Comparison of ENCODE assay signal across 1 cellular context in the genomic region with DNA sequence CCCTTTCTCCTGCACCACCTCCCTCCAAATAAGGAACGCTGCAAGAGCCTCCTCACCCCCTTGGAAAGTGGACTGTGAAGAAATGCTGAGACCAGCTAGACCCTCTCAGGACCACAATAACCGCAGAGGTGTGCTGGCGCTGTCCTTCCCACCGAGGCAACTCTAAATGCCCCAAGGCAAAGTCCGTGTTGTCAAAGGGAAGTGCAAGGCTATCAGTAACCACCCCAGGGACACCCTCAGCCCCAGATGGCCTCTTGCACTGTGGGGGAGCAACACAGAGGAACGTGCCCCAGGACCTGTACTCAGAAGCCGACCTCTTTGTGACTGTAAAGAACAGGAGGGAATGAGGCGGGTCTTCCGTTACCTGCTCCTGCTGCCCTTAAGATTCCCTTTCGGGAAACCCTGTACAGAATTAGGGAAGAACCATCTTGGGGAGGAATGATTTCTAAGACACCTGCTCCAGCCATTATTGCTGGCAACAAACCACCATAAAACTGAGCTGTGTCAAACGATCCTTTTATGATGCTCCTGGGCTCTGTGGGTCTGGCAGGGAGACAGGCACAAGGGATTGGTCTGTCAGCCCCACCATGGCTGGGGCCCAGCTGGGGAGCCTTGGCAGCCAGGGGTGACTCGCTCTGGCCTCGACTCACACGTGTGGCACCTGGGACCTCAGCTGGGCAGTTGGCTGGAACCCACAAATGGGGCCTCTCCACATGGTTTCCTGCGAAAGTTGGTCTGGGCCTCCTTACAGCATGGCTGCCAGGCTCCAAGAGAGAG.
A peak's percentile ranks its signal among the peaks of the same experiment; 100 is the strongest.
TF ChIP-seq lines count a peak whose summit lies in the region.

No MANE protein-coding gene starts in this region.

TF ChIP-seq in HepG2, 621 proteins besides CTCF, POLR2A, EP300 and RAD21 (continued from another document and continues in another):
- TF ChIP-seq ZNF614 (CRISPR knock-in tag; IDR thresholded peaks at IDR 0.05; ENCODE audit: borderline replicate concordance), result 0 out of 2 replicates have a peak, but pooled peaks have one; percentile 52
- TF ChIP-seq ZNF205 (CRISPR knock-in tag; IDR thresholded peaks at IDR 0.05), result peak; percentile 45; the same call in 1 of the 2 replicates
- TF ChIP-seq, protein P1, sequence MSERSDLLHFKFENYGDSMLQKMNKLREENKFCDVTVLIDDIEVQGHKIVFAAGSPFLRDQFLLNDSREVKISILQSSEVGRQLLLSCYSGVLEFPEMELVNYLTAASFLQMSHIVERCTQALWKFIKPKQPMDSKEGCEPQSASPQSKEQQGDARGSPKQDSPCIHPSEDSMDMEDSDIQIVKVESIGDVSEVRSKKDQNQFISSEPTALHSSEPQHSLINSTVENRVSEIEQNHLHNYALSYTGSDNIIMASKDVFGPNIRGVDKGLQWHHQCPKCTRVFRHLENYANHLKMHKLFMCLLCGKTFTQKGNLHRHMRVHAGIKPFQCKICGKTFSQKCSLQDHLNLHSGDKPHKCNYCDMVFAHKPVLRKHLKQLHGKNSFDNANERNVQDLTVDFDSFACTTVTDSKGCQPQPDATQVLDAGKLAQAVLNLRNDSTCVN (CRISPR knock-in tag; IDR thresholded peaks at IDR 0.05; ENCODE audit: borderline replicate concordance), result peak; percentile 41; the same call in 1 of the 2 replicates
- TF ChIP-seq, protein P2, sequence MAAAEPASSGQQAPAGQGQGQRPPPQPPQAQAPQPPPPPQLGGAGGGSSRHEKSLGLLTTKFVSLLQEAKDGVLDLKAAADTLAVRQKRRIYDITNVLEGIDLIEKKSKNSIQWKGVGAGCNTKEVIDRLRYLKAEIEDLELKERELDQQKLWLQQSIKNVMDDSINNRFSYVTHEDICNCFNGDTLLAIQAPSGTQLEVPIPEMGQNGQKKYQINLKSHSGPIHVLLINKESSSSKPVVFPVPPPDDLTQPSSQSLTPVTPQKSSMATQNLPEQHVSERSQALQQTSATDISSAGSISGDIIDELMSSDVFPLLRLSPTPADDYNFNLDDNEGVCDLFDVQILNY (CRISPR knock-in tag; conservative IDR thresholded peaks at IDR 0.05), result no peak
- peak; percentile 74; the same call in 1 of the 2 replicates for TF ChIP-seq ESRRA (CRISPR knock-in tag; IDR thresholded peaks at IDR 0.05; ENCODE audit: low read depth)
- no peak for TF ChIP-seq KMT2B (CRISPR knock-in tag; IDR thresholded peaks at IDR 0.05)
- no peak for TF ChIP-seq ZNF768 (CRISPR knock-in tag; IDR thresholded peaks at IDR 0.05)
- TF ChIP-seq, protein P3, sequence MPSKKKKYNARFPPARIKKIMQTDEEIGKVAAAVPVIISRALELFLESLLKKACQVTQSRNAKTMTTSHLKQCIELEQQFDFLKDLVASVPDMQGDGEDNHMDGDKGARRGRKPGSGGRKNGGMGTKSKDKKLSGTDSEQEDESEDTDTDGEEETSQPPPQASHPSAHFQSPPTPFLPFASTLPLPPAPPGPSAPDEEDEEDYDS (CRISPR knock-in tag; IDR thresholded peaks at IDR 0.05), result peak; percentile 58; the same call in 1 of the 2 replicates
- TF ChIP-seq SRF (IDR thresholded peaks at IDR 0.05; ENCODE audit: low read depth, low read length), result no peak
- TF ChIP-seq NR2F2 (IDR thresholded peaks at IDR 0.05; ENCODE audit: borderline replicate concordance, low read depth), result peak; percentile 68; the same call in 1 of the 2 replicates
- TF ChIP-seq GATAD1 (CRISPR knock-in tag; IDR thresholded peaks at IDR 0.05), result peak; percentile 42; the same call in 1 of the 2 replicates
- no peak for TF ChIP-seq ZNF777 (CRISPR knock-in tag; IDR thresholded peaks at IDR 0.05)
- peak; percentile 37; the same call in 1 of the 2 replicates for TF ChIP-seq THAP11 (CRISPR knock-in tag; IDR thresholded peaks at IDR 0.05)
- TF ChIP-seq, protein P4, sequence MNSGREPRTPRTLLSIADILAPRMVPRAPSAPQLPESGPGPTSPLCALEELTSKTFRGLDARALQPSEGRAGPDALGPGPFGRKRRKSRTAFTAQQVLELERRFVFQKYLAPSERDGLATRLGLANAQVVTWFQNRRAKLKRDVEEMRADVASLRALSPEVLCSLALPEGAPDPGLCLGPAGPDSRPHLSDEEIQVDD (CRISPR knock-in tag; IDR thresholded peaks at IDR 0.05; ENCODE audit: borderline replicate concordance), result no peak
- TF ChIP-seq, protein P5, sequence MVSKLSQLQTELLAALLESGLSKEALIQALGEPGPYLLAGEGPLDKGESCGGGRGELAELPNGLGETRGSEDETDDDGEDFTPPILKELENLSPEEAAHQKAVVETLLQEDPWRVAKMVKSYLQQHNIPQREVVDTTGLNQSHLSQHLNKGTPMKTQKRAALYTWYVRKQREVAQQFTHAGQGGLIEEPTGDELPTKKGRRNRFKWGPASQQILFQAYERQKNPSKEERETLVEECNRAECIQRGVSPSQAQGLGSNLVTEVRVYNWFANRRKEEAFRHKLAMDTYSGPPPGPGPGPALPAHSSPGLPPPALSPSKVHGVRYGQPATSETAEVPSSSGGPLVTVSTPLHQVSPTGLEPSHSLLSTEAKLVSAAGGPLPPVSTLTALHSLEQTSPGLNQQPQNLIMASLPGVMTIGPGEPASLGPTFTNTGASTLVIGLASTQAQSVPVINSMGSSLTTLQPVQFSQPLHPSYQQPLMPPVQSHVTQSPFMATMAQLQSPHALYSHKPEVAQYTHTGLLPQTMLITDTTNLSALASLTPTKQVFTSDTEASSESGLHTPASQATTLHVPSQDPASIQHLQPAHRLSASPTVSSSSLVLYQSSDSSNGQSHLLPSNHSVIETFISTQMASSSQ (IDR thresholded peaks at IDR 0.05; ENCODE audit: low read depth), result peak; percentile 45; the same call in 1 of the 2 replicates
- TF ChIP-seq, protein P5 (CRISPR knock-in tag; IDR thresholded peaks at IDR 0.05; ENCODE audit: borderline replicate concordance), result no peak
- TF ChIP-seq, protein P6, sequence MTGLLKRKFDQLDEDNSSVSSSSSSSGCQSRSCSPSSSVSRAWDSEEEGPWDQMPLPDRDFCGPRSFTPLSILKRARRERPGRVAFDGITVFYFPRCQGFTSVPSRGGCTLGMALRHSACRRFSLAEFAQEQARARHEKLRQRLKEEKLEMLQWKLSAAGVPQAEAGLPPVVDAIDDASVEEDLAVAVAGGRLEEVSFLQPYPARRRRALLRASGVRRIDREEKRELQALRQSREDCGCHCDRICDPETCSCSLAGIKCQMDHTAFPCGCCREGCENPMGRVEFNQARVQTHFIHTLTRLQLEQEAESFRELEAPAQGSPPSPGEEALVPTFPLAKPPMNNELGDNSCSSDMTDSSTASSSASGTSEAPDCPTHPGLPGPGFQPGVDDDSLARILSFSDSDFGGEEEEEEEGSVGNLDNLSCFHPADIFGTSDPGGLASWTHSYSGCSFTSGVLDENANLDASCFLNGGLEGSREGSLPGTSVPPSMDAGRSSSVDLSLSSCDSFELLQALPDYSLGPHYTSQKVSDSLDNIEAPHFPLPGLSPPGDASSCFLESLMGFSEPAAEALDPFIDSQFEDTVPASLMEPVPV (CRISPR knock-in tag; IDR thresholded peaks at IDR 0.05), result peak; percentile 27; the same call in 1 of the 2 replicates
- TF ChIP-seq, protein P7, sequence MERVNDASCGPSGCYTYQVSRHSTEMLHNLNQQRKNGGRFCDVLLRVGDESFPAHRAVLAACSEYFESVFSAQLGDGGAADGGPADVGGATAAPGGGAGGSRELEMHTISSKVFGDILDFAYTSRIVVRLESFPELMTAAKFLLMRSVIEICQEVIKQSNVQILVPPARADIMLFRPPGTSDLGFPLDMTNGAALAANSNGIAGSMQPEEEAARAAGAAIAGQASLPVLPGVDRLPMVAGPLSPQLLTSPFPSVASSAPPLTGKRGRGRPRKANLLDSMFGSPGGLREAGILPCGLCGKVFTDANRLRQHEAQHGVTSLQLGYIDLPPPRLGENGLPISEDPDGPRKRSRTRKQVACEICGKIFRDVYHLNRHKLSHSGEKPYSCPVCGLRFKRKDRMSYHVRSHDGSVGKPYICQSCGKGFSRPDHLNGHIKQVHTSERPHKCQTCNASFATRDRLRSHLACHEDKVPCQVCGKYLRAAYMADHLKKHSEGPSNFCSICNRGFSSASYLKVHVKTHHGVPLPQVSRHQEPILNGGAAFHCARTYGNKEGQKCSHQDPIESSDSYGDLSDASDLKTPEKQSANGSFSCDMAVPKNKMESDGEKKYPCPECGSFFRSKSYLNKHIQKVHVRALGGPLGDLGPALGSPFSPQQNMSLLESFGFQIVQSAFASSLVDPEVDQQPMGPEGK (CRISPR knock-in tag; IDR thresholded peaks at IDR 0.05), result peak; percentile 90
- TF ChIP-seq PHF20 (CRISPR knock-in tag; IDR thresholded peaks at IDR 0.05), result no peak
- TF ChIP-seq, protein P8, sequence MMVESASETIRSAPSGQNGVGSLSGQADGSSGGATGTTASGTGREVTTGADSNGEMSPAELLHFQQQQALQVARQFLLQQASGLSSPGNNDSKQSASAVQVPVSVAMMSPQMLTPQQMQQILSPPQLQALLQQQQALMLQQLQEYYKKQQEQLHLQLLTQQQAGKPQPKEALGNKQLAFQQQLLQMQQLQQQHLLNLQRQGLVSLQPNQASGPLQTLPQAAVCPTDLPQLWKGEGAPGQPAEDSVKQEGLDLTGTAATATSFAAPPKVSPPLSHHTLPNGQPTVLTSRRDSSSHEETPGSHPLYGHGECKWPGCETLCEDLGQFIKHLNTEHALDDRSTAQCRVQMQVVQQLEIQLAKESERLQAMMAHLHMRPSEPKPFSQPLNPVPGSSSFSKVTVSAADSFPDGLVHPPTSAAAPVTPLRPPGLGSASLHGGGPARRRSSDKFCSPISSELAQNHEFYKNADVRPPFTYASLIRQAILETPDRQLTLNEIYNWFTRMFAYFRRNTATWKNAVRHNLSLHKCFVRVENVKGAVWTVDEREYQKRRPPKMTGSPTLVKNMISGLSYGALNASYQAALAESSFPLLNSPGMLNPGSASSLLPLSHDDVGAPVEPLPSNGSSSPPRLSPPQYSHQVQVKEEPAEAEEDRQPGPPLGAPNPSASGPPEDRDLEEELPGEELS (CRISPR knock-in tag; IDR thresholded peaks at IDR 0.05), result peak; percentile 87
- no peak for TF ChIP-seq SOX13 (IDR thresholded peaks at IDR 0.05)
- TF ChIP-seq SOX13 (CRISPR knock-in tag; conservative IDR thresholded peaks at IDR 0.05 in 1 of 2, IDR thresholded peaks at IDR 0.05 in 1 of 2), result peak in 1 of 2 experiments; percentile 59; a peak in 1 of 4 replicates
- TF ChIP-seq SAFB2 (CRISPR knock-in tag; IDR thresholded peaks at IDR 0.05; ENCODE audit: borderline replicate concordance, low read depth), result 0 out of 2 replicates have a peak, but pooled peaks have one; percentile 18
- TF ChIP-seq SP5 (CRISPR knock-in tag; IDR thresholded peaks at IDR 0.05; ENCODE audit: borderline replicate concordance, low read depth), result peak; percentile 80; the same call in 1 of the 2 replicates
- TF ChIP-seq, protein P9, sequence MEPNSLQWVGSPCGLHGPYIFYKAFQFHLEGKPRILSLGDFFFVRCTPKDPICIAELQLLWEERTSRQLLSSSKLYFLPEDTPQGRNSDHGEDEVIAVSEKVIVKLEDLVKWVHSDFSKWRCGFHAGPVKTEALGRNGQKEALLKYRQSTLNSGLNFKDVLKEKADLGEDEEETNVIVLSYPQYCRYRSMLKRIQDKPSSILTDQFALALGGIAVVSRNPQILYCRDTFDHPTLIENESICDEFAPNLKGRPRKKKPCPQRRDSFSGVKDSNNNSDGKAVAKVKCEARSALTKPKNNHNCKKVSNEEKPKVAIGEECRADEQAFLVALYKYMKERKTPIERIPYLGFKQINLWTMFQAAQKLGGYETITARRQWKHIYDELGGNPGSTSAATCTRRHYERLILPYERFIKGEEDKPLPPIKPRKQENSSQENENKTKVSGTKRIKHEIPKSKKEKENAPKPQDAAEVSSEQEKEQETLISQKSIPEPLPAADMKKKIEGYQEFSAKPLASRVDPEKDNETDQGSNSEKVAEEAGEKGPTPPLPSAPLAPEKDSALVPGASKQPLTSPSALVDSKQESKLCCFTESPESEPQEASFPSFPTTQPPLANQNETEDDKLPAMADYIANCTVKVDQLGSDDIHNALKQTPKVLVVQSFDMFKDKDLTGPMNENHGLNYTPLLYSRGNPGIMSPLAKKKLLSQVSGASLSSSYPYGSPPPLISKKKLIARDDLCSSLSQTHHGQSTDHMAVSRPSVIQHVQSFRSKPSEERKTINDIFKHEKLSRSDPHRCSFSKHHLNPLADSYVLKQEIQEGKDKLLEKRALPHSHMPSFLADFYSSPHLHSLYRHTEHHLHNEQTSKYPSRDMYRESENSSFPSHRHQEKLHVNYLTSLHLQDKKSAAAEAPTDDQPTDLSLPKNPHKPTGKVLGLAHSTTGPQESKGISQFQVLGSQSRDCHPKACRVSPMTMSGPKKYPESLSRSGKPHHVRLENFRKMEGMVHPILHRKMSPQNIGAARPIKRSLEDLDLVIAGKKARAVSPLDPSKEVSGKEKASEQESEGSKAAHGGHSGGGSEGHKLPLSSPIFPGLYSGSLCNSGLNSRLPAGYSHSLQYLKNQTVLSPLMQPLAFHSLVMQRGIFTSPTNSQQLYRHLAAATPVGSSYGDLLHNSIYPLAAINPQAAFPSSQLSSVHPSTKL (CRISPR knock-in tag; IDR thresholded peaks at IDR 0.05), result peak; percentile 74
- peak; percentile 84; the same call in 1 of the 2 replicates for TF ChIP-seq TARDBP (CRISPR knock-in tag; IDR thresholded peaks at IDR 0.05)
